Comparison of ENCODE assay signal across 21 cellular contexts in the genomic region with DNA sequence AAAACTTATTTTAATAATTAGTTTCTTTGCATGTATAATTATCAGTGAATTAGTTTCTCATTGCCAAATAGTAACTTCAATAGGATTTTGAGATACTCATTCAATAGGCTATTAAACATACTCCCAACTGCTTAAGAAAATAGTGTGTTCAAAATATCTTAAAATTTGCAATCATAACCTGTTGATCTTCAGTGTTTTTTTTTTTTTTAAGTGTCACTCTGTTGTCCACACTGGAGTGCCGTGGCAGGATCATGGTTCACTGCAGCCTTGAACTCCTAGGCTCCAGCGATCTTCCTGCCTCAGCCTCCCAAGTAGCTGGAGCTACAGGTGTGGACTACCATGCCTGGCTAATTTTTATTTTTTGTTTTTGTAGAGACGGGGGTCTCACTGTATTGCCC.
"Had no signal": no experiment of that assay in that cellular context is flagged by ENCODE, and none has a peak within 500 bp of the region (broad histone marks: within the 10 kb centered on the region; RNA-seq: fewer than 3 reads in every experiment).

No MANE protein-coding gene starts in this region.

- ATAC-seq: activated CD4-positive, alpha-beta T cell treated with anti-CD3 and anti-CD28 coated beads for 36 hours; effector memory CD8-positive, alpha-beta T cell; left colon; naive thymus-derived CD8-positive, alpha-beta T cell had no signal

- H3K4me3 Mint-ChIP-seq: activated naive CD4-positive, alpha-beta T cell treated with anti-CD3 and anti-CD28 coated beads for 36 hours; memory B cell; stimulated activated naive CD8-positive, alpha-beta T cell treated with anti-CD3 and anti-CD28 coated beads, Interleukin-15, Interleukin-2, amounts not matched to agents 100 ng/mL and 50 ng/mL, for 24 hours had no signal

- H3K27ac ChIP-seq: upper lobe of left lung had no signal

- H3K27me3 Mint-ChIP-seq: activated CD4-positive, alpha-beta T cell treated with anti-CD3 and anti-CD28 coated beads for 36 hours; memory B cell; stimulated activated naive CD8-positive, alpha-beta T cell treated with anti-CD3 and anti-CD28 coated beads, Interleukin-15, Interleukin-2, amounts not matched to agents 100 ng/mL and 50 ng/mL, for 24 hours had no signal

- H3K9me3 Mint-ChIP-seq: activated naive CD4-positive, alpha-beta T cell treated with anti-CD3 and anti-CD28 coated beads for 36 hours; brain; effector memory CD8-positive, alpha-beta T cell; memory B cell; naive thymus-derived CD8-positive, alpha-beta T cell; stimulated activated naive CD8-positive, alpha-beta T cell treated with anti-CD3 and anti-CD28 coated beads, Interleukin-15, Interleukin-2, amounts not matched to agents 100 ng/mL and 50 ng/mL, for 24 hours had no signal

- H3K4me3 ChIP-seq: skin epidermis, upper lobe of left lung, vagina had no signal

- H3K27ac Mint-ChIP-seq: stimulated activated naive CD8-positive, alpha-beta T cell treated with anti-CD3 and anti-CD28 coated beads, Interleukin-15, Interleukin-2, amounts not matched to agents 100 ng/mL and 50 ng/mL, for 24 hours had no signal

- H3K27me3 ChIP-seq: neutrophil, upper lobe of left lung, vagina had no signal

- H3K9me3 ChIP-seq: neutrophil, upper lobe of left lung, vagina had no signal

- DNase-seq: activated CD4-positive, alpha-beta T cell treated with anti-CD3 and anti-CD28 coated beads for 36 hours; activated CD4-positive, alpha-beta T cell treated with anti-CD3 and anti-CD28 coated beads, Interleukin-2, amount 50 U/mL, for 4 hours; activated CD4-positive, CD25-positive, alpha-beta regulatory T cell; activated effector memory CD4-positive, alpha-beta T cell treated with Interleukin-2 at 50 U/mL for 16 hours; activated naive CD4-positive, alpha-beta T cell treated with anti-CD3 and anti-CD28 coated beads for 36 hours; aorta; cortex of kidney; effector memory CD8-positive, alpha-beta T cell; hippocampal formation; kidney; left colon; naive thymus-derived CD8-positive, alpha-beta T cell; stimulated activated CD4-positive, alpha-beta T cell treated with anti-CD3 and anti-CD28 coated beads, Interleukin-12 subunit alpha, Interleukin-12 subunit beta, amount 100 ng/mL, for 4 hours; stimulated activated CD4-positive, alpha-beta T cell treated with anti-CD3 and anti-CD28 coated beads, Interleukin-4, amount 100 ng/mL, for 1 hour; upper lobe of left lung had no signal
